Comparison of ENCODE assay signal across 1 cellular context in genomic region chr1:193069748-193070394, GRCh38.
TF ChIP-seq lines count a peak whose summit lies in the region.

No MANE protein-coding gene starts in this region.

TF ChIP-seq in GM12878, 131 proteins besides CTCF, POLR2A, EP300 and RAD21:
- TF ChIP-seq NR2C1 (IDR thresholded peaks at IDR 0.05) (no peak), SUZ12 (IDR thresholded peaks at IDR 0.05; ENCODE audit: unreplicated experiment) (no peak), SMC3 (IDR thresholded peaks at IDR 0.05; ENCODE audit: borderline replicate concordance, low read length) (peak; percentile 12; the same call in 1 of the 2 replicates), EED (IDR thresholded peaks at IDR 0.05; ENCODE audit: low read depth) (peak; percentile 46; the same call in 1 of the 2 replicates), RELA (IDR thresholded peaks at IDR 0.05; ENCODE audit: borderline replicate concordance, partially characterized antibody) (no peak), ZBTB40 (IDR thresholded peaks at IDR 0.05; ENCODE audit: borderline replicate concordance) (peak; percentile 63; the same call in 1 of the 2 replicates), IKZF2 (IDR thresholded peaks at IDR 0.05) (peak; percentile 35 to 51), ETV6 (conservative IDR thresholded peaks at IDR 0.05 in 1 of 2, IDR thresholded peaks at IDR 0.05 in 1 of 2; ENCODE audit: borderline replicate concordance in 1 of 2, low read depth in 1 of 2) (no peak), MXI1 (IDR thresholded peaks at IDR 0.05; ENCODE audit: low read depth, low read length) (no peak), RCOR1 (conservative IDR thresholded peaks at IDR 0.05; ENCODE audit: low read depth, low read length) (no peak), CREM (IDR thresholded peaks at IDR 0.05; ENCODE audit: low read depth) (no peak), ZNF384 (IDR thresholded peaks at IDR 0.05; ENCODE audit: borderline replicate concordance, low read depth, low read length) (peak; percentile 92), TAF1 (IDR thresholded peaks at IDR 0.05; ENCODE audit: borderline replicate concordance, low read depth, low read length) (no peak), WRNIP1 (IDR thresholded peaks at IDR 0.05; ENCODE audit: borderline replicate concordance, low read depth, low read length) (no peak), YY1 (IDR thresholded peaks at IDR 0.05; ENCODE audit: low read depth, low read length) (0 out of 2 replicates have a peak, but pooled peaks have one; percentile 25)
- TF ChIP-seq, protein P1, sequence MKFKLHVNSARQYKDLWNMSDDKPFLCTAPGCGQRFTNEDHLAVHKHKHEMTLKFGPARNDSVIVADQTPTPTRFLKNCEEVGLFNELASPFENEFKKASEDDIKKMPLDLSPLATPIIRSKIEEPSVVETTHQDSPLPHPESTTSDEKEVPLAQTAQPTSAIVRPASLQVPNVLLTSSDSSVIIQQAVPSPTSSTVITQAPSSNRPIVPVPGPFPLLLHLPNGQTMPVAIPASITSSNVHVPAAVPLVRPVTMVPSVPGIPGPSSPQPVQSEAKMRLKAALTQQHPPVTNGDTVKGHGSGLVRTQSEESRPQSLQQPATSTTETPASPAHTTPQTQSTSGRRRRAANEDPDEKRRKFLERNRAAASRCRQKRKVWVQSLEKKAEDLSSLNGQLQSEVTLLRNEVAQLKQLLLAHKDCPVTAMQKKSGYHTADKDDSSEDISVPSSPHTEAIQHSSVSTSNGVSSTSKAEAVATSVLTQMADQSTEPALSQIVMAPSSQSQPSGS (IDR thresholded peaks at IDR 0.05; ENCODE audit: low read length) = peak; percentile 18; the same call in 1 of the 2 replicates
- TF ChIP-seq, protein P2, sequence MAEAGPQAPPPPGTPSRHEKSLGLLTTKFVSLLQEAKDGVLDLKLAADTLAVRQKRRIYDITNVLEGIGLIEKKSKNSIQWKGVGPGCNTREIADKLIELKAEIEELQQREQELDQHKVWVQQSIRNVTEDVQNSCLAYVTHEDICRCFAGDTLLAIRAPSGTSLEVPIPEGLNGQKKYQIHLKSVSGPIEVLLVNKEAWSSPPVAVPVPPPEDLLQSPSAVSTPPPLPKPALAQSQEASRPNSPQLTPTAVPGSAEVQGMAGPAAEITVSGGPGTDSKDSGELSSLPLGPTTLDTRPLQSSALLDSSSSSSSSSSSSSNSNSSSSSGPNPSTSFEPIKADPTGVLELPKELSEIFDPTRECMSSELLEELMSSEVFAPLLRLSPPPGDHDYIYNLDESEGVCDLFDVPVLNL (IDR thresholded peaks at IDR 0.05; ENCODE audit: low read depth, low read length) = no peak
